In the genomic region with DNA sequence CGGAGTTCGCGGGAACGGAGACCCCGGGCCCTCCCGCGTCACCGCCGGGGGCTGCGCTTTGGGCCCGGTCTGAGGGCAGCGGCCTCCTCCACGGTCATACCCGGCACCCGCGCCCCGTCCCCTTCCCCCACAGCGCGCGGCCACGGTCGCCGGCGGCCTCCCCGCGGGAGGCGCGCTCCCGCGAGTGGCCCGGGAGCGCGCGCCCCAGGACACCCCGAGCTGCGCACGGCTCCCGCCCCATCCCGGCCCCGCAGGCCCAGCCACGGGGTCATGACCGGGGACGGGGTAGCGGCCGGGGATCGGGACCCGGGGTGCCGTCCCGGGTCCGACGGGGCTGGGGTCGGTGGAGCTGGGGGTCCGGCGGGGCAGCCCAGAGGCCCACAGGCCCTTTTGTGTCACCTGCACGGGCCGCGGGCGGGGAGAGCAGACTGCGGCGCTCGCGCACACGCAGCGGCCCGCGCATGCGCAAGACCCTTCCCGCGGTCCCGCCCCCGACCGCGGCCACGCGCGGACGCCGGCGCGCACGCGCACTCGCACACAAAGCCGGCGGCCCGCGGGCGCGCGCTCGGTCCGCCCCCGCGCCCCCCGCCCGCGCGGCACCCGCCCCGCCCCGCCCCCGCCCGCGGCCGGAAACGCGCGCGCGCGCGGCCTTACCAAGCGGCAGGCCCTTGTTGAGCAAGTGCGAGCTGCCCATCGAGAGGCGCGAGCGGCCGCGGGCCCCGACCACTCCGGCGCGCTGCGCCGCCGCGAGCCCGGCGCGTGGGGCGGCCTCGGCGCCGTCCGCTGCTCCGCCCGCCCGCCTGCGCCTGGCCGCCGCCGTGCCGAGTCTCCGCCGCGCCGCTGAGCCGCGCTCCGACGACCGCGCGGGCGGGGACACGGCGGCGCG, we compare ENCODE assay signal across 8 cellular contexts. TPM values are rescaled to one million over a fixed set of nuclear protein-coding genes. Genes with fewer than 3 reads are reported as not detected.
A peak's percentile ranks its signal among the peaks of the same experiment; 100 is the strongest.
DNase-seq lines count a peak whose midpoint lies in the region; ATAC-seq and TF ChIP-seq lines count a peak whose summit lies in the region.

A gene (minus strand): TSS at position 869 of the 886 bp plus-strand sequence. CDS start 7,799 bp downstream, outside the sequence.

- H3K36me3 ChIP-seq in adrenal gland (replicated peaks in 1 of 2), result no peaks in the 10 kb centered on the region
- H3K36me3 ChIP-seq in prostate gland, result no peaks in the 10 kb centered on the region

- H3K27ac ChIP-seq in adrenal gland (peak within 1 kb of the TSS; percentile 90 to 99 (median 97)), prostate gland (peak within 1 kb of the TSS; percentile 94 to 97)

- H3K4me3 ChIP-seq in adrenal gland (peak within 1 kb of the TSS; percentile 19 to 83 (median 67)), prostate gland (peak within 1 kb of the TSS; percentile 65 to 92)

- ATAC-seq in HG02610 (IDR thresholded peaks at IDR 0.05; ENCODE audit: unreplicated experiment), result peak; percentile 37
- peak; percentile 73 to 81 for ATAC-seq in left cardiac atrium

- WGBS in adrenal gland, 4 donors, result 1 to 2% methylated on average over 115 to 159 of the region's 160 CpGs; no CpG with 5 or more reads in 2 of the 4 donors
- WGBS in prostate gland, result 0% methylated on average over 75 of the region's 160 CpGs

- H3K4me1 ChIP-seq in adrenal gland (replicated peaks in 1 of 2), result peaks cover 26 to 47% of the 10 kb centered on the region in 2 donors
- peaks cover 44% of the 10 kb centered on the region for H3K4me1 ChIP-seq in prostate gland (replicated peaks)

- H3K27me3 ChIP-seq in adrenal gland (no peaks in the 10 kb centered on the region), prostate gland (replicated peaks; ENCODE audit: insufficient read depth) (no peaks in the 10 kb centered on the region)

- no peaks in the 10 kb centered on the region for H3K9me3 ChIP-seq in adrenal gland (replicated peaks in 1 of 3)
- no peaks in the 10 kb centered on the region for H3K9me3 ChIP-seq in prostate gland

- no peak for TF ChIP-seq CTCF in GM13976 (IDR thresholded peaks at IDR 0.05; ENCODE audit: borderline replicate concordance, control extremely low read depth, extremely low read depth, insufficient read depth, missing control alignments)
- TF ChIP-seq CTCF in adrenal gland (IDR thresholded peaks at IDR 0.05), result peak in 1 of 6 experiments; percentile 15
- TF ChIP-seq CTCF in prostate gland (IDR thresholded peaks at IDR 0.05), result no peak

- intact Hi-C loops in adrenal gland (cut with DNase I) (loop anchor here in 1 of 2 donors (5.0 kb wide), 2 partner anchors 81 to 104 kb away; no protein-coding TSS in a partner anchor), left cardiac atrium (cut with DNase I) (loop anchor here (1.0 to 10.0 kb wide), 3 partner anchors 81 to 98 kb away; no protein-coding TSS in a partner anchor), prostate gland (cut with DNase I) (loop anchor here (1.0 to 2.0 kb wide), 2 partner anchors 82 to 98 kb away; no protein-coding TSS in a partner anchor)

- TF ChIP-seq POLR2A in adrenal gland (IDR thresholded peaks at IDR 0.05), result peak; percentile 45 to 64
- peak; percentile 71 for TF ChIP-seq POLR2A in prostate gland (IDR thresholded peaks at IDR 0.05)

- DNase-seq in GM13976 (ENCODE audit: low spot score) (peak; percentile 98), NCI-H1092 (lab: John Stamatoyannopoulos, UW) (peak; percentile 67), T-helper 1 cell (peak; percentile 75 to 93 (median 77)), adrenal gland (peak; percentile 72 to 85 (median 76)), left cardiac atrium (peak; percentile 83), prostate gland (ENCODE audit: low spot score) (peak; percentile 64), ureter (ENCODE audit: low spot score) (peak; percentile 78)

- in situ Hi-C loops in GM13976 (cut with MboI; ENCODE audit: low sequenced_read_pairs, unreplicated experiment), result no loop called here

RNA-seq across cellular contexts. Expression of the gene that starts here (rescaled TPM):
- total RNA-seq in adrenal gland (100 to 1,000 TPM; 143 to 293 (median 169) TPM), left cardiac atrium (100 to 1,000 TPM; 121 to 128 TPM), prostate gland (100 to 1,000 TPM; 173 to 264 TPM), ureter (171 TPM)
- 100 to 1,000 TPM in 2 of 3 donors, 10 to 100 TPM in 1; 45.7 to 172 (median 145) TPM for polyA plus RNA-seq in adrenal gland

Comparison
In these comparisons a context has a peak if more than half of its experiments do, and no peak if none do; other contexts are left out.
1. Peak in every context shown above with its lines: DNase-seq, ATAC-seq, H3K4me3 ChIP-seq and H3K27ac ChIP-seq.